14 cellular contexts compared by ENCODE assay signal in genomic region chr1:204545202-204545601, GRCh38. TPM values are rescaled to one million over a fixed set of nuclear protein-coding genes. Genes with fewer than 3 reads are reported as not detected.
A peak's percentile ranks its signal among the peaks of the same experiment; 100 is the strongest.
DNase-seq lines count a peak whose midpoint lies in the region; ATAC-seq lines count a peak whose summit lies in the region.
"Had no signal": no experiment of that assay in that cellular context is flagged by ENCODE, and none has a peak within 500 bp of the region (broad histone marks: within the 10 kb centered on the region; RNA-seq: fewer than 3 reads in every experiment).

No MANE protein-coding gene starts in this region.

- H2BK120ac ChIP-seq in mesenchymal stem cell (ENCODE audit: low read depth, low read length), result no peak overlapping the region

- H2BK12ac ChIP-seq in mesenchymal stem cell (ENCODE audit: low read length in 2 of 2), result no peak overlapping the region

- WGBS in mesenchymal stem cell, result 98% methylated on average over 2 of the region's 2 CpGs

- no peak overlapping the region for H2AK5ac ChIP-seq in mesenchymal stem cell (ENCODE audit: low read length, severe bottlenecking)

- no peak overlapping the region for H3K4me2 ChIP-seq in mesenchymal stem cell (ENCODE audit: low read length, poor library complexity, severe bottlenecking)

- H3K27me3 Mint-ChIP-seq in CD4-positive, CD25-positive, alpha-beta regulatory T cell, result no peaks in the 10 kb centered on the region

- no peak overlapping the region for H2BK5ac ChIP-seq in mesenchymal stem cell (ENCODE audit: low read depth, low read length, poor library complexity, severe bottlenecking)

- peaks cover 20% of the 10 kb centered on the region for H3K4me1 ChIP-seq in CD4-positive, CD25-positive, alpha-beta regulatory T cell (ENCODE audit: control insufficient read depth, insufficient read depth, low read length, poor library complexity, severe bottlenecking)
- H3K4me1 ChIP-seq in mesenchymal stem cell (ENCODE audit: control insufficient read depth, insufficient read depth, low read depth, low read length), result peaks cover 2% of the 10 kb centered on the region

- peaks cover 83% of the 10 kb centered on the region for H3K36me3 ChIP-seq in CD4-positive, CD25-positive, alpha-beta regulatory T cell (ENCODE audit: control insufficient read depth, insufficient read depth, low read length)
- peaks cover 20 to 93% of the 10 kb centered on the region in 2 experiments for H3K36me3 ChIP-seq in mesenchymal stem cell (ENCODE audit: control insufficient read depth in 1 of 2, insufficient read depth in 2 of 2, low read depth in 1 of 2, low read length in 2 of 2)

- H4K91ac ChIP-seq in mesenchymal stem cell (ENCODE audit: low read length), result no peak overlapping the region

- H3K18ac ChIP-seq in mesenchymal stem cell (ENCODE audit: low read depth in 1 of 2, low read length in 2 of 2), result no peak overlapping the region

- H3K9me3 Mint-ChIP-seq in CD4-positive, CD25-positive, alpha-beta regulatory T cell, result peaks cover 0 to 5% (median 0%) of the 10 kb centered on the region in 7 donors
- H3K9me3 Mint-ChIP-seq: HFFc6 had no signal

- H3K9me3 ChIP-seq in CD4-positive, CD25-positive, alpha-beta regulatory T cell (ENCODE audit: control insufficient read depth in 2 of 2, low read length in 2 of 2), result no peaks in the 10 kb centered on the region
- H3K9me3 ChIP-seq in mesenchymal stem cell (ENCODE audit: control insufficient read depth, low read length), result no peaks in the 10 kb centered on the region

- H3K27me3 ChIP-seq in CD4-positive, CD25-positive, alpha-beta regulatory T cell (ENCODE audit: control insufficient read depth, insufficient read depth, low read length), result no peaks in the 10 kb centered on the region
- H3K27me3 ChIP-seq in mesenchymal stem cell (ENCODE audit: control insufficient read depth in 1 of 2, insufficient read depth in 1 of 2, low read length in 2 of 2), result no peaks in the 10 kb centered on the region

- no peak overlapping the region for H2BK15ac ChIP-seq in mesenchymal stem cell (ENCODE audit: low read depth, poor library complexity, severe bottlenecking)

- ATAC-seq in CD4-positive, CD25-positive, alpha-beta regulatory T cell (ENCODE audit: low read depth in 2 of 2), result no peak
- no peak for ATAC-seq in Right ventricle myocardium superior (ENCODE audit: poor library complexity)
- no peak for ATAC-seq in HG02981 (IDR thresholded peaks at IDR 0.05; ENCODE audit: unreplicated experiment)

- H3K23ac ChIP-seq in mesenchymal stem cell (ENCODE audit: low read length in 2 of 2), result no peak overlapping the region

- no peak overlapping the region for H2AFZ ChIP-seq in mesenchymal stem cell (ENCODE audit: low read depth, low read length)

- H3K27ac Mint-ChIP-seq in CD4-positive, CD25-positive, alpha-beta regulatory T cell, result peak overlapping the region; percentile 87 to 97 (median 92)
- H3K27ac Mint-ChIP-seq: HFFc6 had no signal

- peak overlapping the region; percentile 65 for H3K4me3 ChIP-seq in CD4-positive, CD25-positive, alpha-beta regulatory T cell (ENCODE audit: low read depth, low read length)
- no peak overlapping the region for H3K4me3 ChIP-seq in mesenchymal stem cell (ENCODE audit: insufficient read depth in 1 of 2, low read depth in 1 of 2, low read length in 2 of 2)

- H3K27ac ChIP-seq in CD4-positive, CD25-positive, alpha-beta regulatory T cell (ENCODE audit: insufficient read depth, low read length, poor library complexity, severe bottlenecking), result peak overlapping the region; percentile 81
- H3K27ac ChIP-seq in mesenchymal stem cell (ENCODE audit: low read length, poor library complexity, severe bottlenecking), result no peak overlapping the region

- peaks cover 34 to 68% (median 49%) of the 10 kb centered on the region in 4 donors for H3K4me1 Mint-ChIP-seq in CD4-positive, CD25-positive, alpha-beta regulatory T cell

- H3K4ac ChIP-seq in mesenchymal stem cell (ENCODE audit: low read depth in 1 of 2, low read length in 2 of 2), result no peak overlapping the region

- H3K4me3 Mint-ChIP-seq in CD4-positive, CD25-positive, alpha-beta regulatory T cell, result peak overlapping the region in 3 of 4 donors; percentile 41 to 74 (median 68)
- H3K4me3 Mint-ChIP-seq: HFFc6 had no signal

- no peak overlapping the region for H3K14ac ChIP-seq in mesenchymal stem cell (ENCODE audit: low read length in 2 of 2)

- no peak overlapping the region for H4K8ac ChIP-seq in mesenchymal stem cell (ENCODE audit: low read length)

- H3K79me1 ChIP-seq in mesenchymal stem cell (replicated peaks; ENCODE audit: low read length, poor library complexity, severe bottlenecking), result peaks cover 14% of the 10 kb centered on the region

- H3K36me3 Mint-ChIP-seq in CD4-positive, CD25-positive, alpha-beta regulatory T cell, result peaks cover 88% of the 10 kb centered on the region

- no peak for DNase-seq in CD4-positive, CD25-positive, alpha-beta regulatory T cell
- DNase-seq in HCEC 1CT (peak; percentile 70), amniotic epithelial cell (ENCODE audit: low read depth) (peak; percentile 42), mesenchymal stem cell (peak; percentile 43), Right ventricle myocardium superior (no peak), inferior parietal cortex (ENCODE audit: extremely low spot score) (no peak), NOMO-1 (lab: John Stamatoyannopoulos, UW; ENCODE audit: unreplicated experiment in 2 of 2) (no peak)
- DNase-seq: erythroblast, HFFc6, NCI-H1417, NCI-H510A treated with DMSO at 0.1 percent for 48 hours, retina, RPMI8226 had no signal

- no peak overlapping the region for H3K9ac ChIP-seq in mesenchymal stem cell (ENCODE audit: low read length)

- intact Hi-C loops in Right ventricle myocardium superior (cut with DNase I), result no loop called here

RNA-seq across cellular contexts. Expression of gene MDM4, which starts 29.0 kb away (rescaled TPM):
- 263 TPM for total RNA-seq in CD4-positive, CD25-positive, alpha-beta regulatory T cell
- polyA plus RNA-seq in CD4-positive, CD25-positive, alpha-beta regulatory T cell, result 10 to 100 TPM; 10.0 to 20.0 (median 11.3) TPM
- polyA plus RNA-seq in mesenchymal stem cell (2013, experiment 1 of 2), result 10.6 TPM
- polyA plus RNA-seq in mesenchymal stem cell (2013, experiment 2 of 2), result 9.5 TPM
- 24.2 TPM for total RNA-seq in Right ventricle myocardium superior

RNA-seq across cellular contexts. Expression of gene PIK3C2B, which starts 50.6 kb away (rescaled TPM):
- total RNA-seq in CD4-positive, CD25-positive, alpha-beta regulatory T cell, result 39.5 TPM
- polyA plus RNA-seq in CD4-positive, CD25-positive, alpha-beta regulatory T cell, result 1 to 10 TPM in 3 of 4 donors, under 1 TPM in 1; 0.90 to 2.2 (median 1.5) TPM
- polyA plus RNA-seq in mesenchymal stem cell (2013, experiment 1 of 2), result 3.7 TPM
- 3.8 TPM for polyA plus RNA-seq in mesenchymal stem cell (2013, experiment 2 of 2)
- total RNA-seq in Right ventricle myocardium superior, result 17.7 TPM

Comparison
In these comparisons a context has a peak if more than half of its experiments do, and no peak if none do; other contexts are left out.
1. DNase-seq: peak in HCEC 1CT (single experiment), amniotic epithelial cell (single experiment) and mesenchymal stem cell (single experiment); none in CD4-positive, CD25-positive, alpha-beta regulatory T cell (0 of 3), Right ventricle myocardium superior (single experiment), inferior parietal cortex (single experiment) and NOMO-1 (0 of 2).
2. RNA of gene MDM4, which starts 29.0 kb away (total RNA-seq): 263 TPM in CD4-positive, CD25-positive, alpha-beta regulatory T cell (single experiment); 24.2 TPM in Right ventricle myocardium superior (single experiment); every median in the first group is over 10 times any median in the second.